24 cellular contexts compared by ENCODE assay signal in genomic region chr14:29410581-29410980, GRCh38.
"Had no signal": no experiment of that assay in that cellular context is flagged by ENCODE, and none has a peak within 500 bp of the region (broad histone marks: within the 10 kb centered on the region; RNA-seq: fewer than 3 reads in every experiment).

No MANE protein-coding gene starts in this region.

- DNase-seq: activated CD4-positive, alpha-beta T cell treated with anti-CD3 and anti-CD28 coated beads for 4 hours; activated CD4-positive, alpha-beta T cell treated with anti-CD3 and anti-CD28 coated beads, Interleukin-2, amount 50 U/mL, for 4 hours; activated naive CD4-positive, alpha-beta T cell; activated T-cell treated with anti-CD3 and anti-CD28 coated beads for 4 hours; activated T-cell treated with anti-CD3 and anti-CD28 coated beads, Interleukin-2, amount 50 U/mL, for 72 hours; central memory CD4-positive, alpha-beta T cell; endodermal cell; foreskin keratinocyte; heart right ventricle; left ventricle myocardium inferior; mucosa of descending colon; right lobe of liver; stimulated activated CD4-positive, alpha-beta T cell treated with anti-CD3 and anti-CD28 coated beads, Interleukin-12 subunit alpha, Interleukin-12 subunit beta, amount 100 ng/mL, for 4 hours; stimulated activated CD4-positive, alpha-beta T cell treated with anti-CD3 and anti-CD28 coated beads, Interleukin-4, amount 100 ng/mL, for 1 hour; stimulated activated naive CD8-positive, alpha-beta T cell treated with anti-CD3 and anti-CD28 coated beads, Interleukin-15, Interleukin-2, amounts not matched to agents 100 U/mL and 50 U/mL, for 24 hours; testis; transverse colon; uterus had no signal

- H3K36me3 ChIP-seq: breast epithelium, esophagus muscularis mucosa, heart right ventricle, left ventricle myocardium inferior, right lobe of liver, transverse colon, uterus had no signal

- H3K4me3 ChIP-seq: breast epithelium, esophagus muscularis mucosa, heart right ventricle, left ventricle myocardium inferior, mucosa of descending colon, right lobe of liver, skin epidermis, testis, transverse colon, uterus had no signal

- ATAC-seq: activated naive CD4-positive, alpha-beta T cell treated with anti-CD3 and anti-CD28 coated beads, Interleukin-2, amount 50 U/mL, for 72 hours; activated T-cell treated with anti-CD3 and anti-CD28 coated beads, Interleukin-2, amount 50 U/mL, for 72 hours; foreskin keratinocyte; heart right ventricle; mucosa of descending colon; natural killer cell treated with Interleukin-12 subunit alpha and Interleukin-12 subunit beta and Interleukin-15 and Interleukin-18, amount 100 ng/mL, for 72 hours; right lobe of liver; stimulated activated naive CD8-positive, alpha-beta T cell treated with anti-CD3 and anti-CD28 coated beads, Interleukin-15, Interleukin-2, amounts not matched to agents 100 U/mL and 50 U/mL, for 24 hours had no signal

- H3K9me3 ChIP-seq: right lobe of liver, testis, uterus had no signal

- H3K27ac ChIP-seq: breast epithelium, esophagus muscularis mucosa, foreskin keratinocyte, heart right ventricle, left ventricle myocardium inferior, right lobe of liver, skin epidermis, testis, transverse colon, uterus, VCaP had no signal

- H3K4me1 ChIP-seq: breast epithelium, esophagus muscularis mucosa, foreskin keratinocyte, heart right ventricle, left ventricle myocardium inferior, right lobe of liver, testis, transverse colon, uterus had no signal

- H3K27me3 ChIP-seq: breast epithelium, esophagus muscularis mucosa, foreskin keratinocyte, right lobe of liver, testis, transverse colon, uterus had no signal
